In genomic region chr13:38303816-38304215, GRCh38 we compare ENCODE assay signal across 6 cellular contexts.
"Had no signal": no experiment of that assay in that cellular context is flagged by ENCODE, and none has a peak within 500 bp of the region (broad histone marks: within the 10 kb centered on the region; RNA-seq: fewer than 3 reads in every experiment).

No MANE protein-coding gene starts in this region.

- H3K4me1 ChIP-seq: HAP-1 had no signal

- DNase-seq: GM23248, GOT3, H7, HFFc6 had no signal

- H3K4me3 ChIP-seq: GM23248, HAP-1 had no signal

- H2AFZ ChIP-seq: GM23248 had no signal

- H3K36me3 ChIP-seq: HAP-1 had no signal

- H3K27ac ChIP-seq: GM23248, HL-60 had no signal

- H3K9me3 ChIP-seq: HAP-1 had no signal
